ENCODE assay signal across 8 cellular contexts in genomic region chr19:11881151-11881800, GRCh38. TPM values are rescaled to one million over a fixed set of nuclear protein-coding genes. Genes with fewer than 3 reads are reported as not detected.
DNase-seq lines count a peak whose midpoint lies in the region; ATAC-seq and TF ChIP-seq lines count a peak whose summit lies in the region.

No MANE protein-coding gene starts in this region.

- DNase-seq in D341Med (ENCODE audit: low spot score), result peak; percentile 78
- peak; percentile 45 for DNase-seq in LHCN-M2 (ENCODE audit: low read depth)
- DNase-seq in SHP77 treated with DMSO at 0.1 percent for 48 hours (lab: John Stamatoyannopoulos, UW), result peak; percentile 15
- peak in 3 of 4 experiments; percentile 4 to 41 (median 34) for DNase-seq in activated naive CD4-positive, alpha-beta T cell (lab: John Stamatoyannopoulos, UW)
- DNase-seq in globus pallidus (ENCODE audit: low spot score), result peak; percentile 41
- peak; percentile 57 for DNase-seq in progenitor cell of endocrine pancreas (ENCODE audit: low spot score, unreplicated experiment)

- no peaks in the 10 kb centered on the region for H3K27me3 Mint-ChIP-seq in progenitor cell of endocrine pancreas

- peaks cover 4% of the 10 kb centered on the region for H3K9me3 Mint-ChIP-seq in progenitor cell of endocrine pancreas (ENCODE audit: low read depth)

- no peaks in the 10 kb centered on the region for H3K4me1 Mint-ChIP-seq in progenitor cell of endocrine pancreas (ENCODE audit: low read depth)

- peak; percentile 79 for TF ChIP-seq CTCF in progenitor cell of endocrine pancreas (IDR thresholded peaks at IDR 0.05; ENCODE audit: unreplicated experiment)

- no peak overlapping the region for H3K4me3 Mint-ChIP-seq in progenitor cell of endocrine pancreas (ENCODE audit: low read depth)

- H3K36me3 Mint-ChIP-seq in progenitor cell of endocrine pancreas (ENCODE audit: insufficient read depth), result peaks cover 1% of the 10 kb centered on the region

- H3K27ac Mint-ChIP-seq in progenitor cell of endocrine pancreas, result no peak overlapping the region

- ATAC-seq in GM18498 (IDR thresholded peaks at IDR 0.05; ENCODE audit: unreplicated experiment) (no peak), HG02852 (IDR thresholded peaks at IDR 0.05; ENCODE audit: unreplicated experiment) (no peak)

RNA-seq across cellular contexts. Expression of gene ZNF69, which starts 6.3 kb away (rescaled TPM):
- 6.2 and 8.8 TPM in 2 replicates for total RNA-seq in LHCN-M2 (2014; rRNA removed)
- polyA plus RNA-seq in LHCN-M2 (2012), result 4.7 TPM
- 36.0 and 39.0 TPM in 2 replicates for total RNA-seq in progenitor cell of endocrine pancreas

RNA-seq across cellular contexts. Expression of gene ZNF439, which starts 32.8 kb away (rescaled TPM):
- total RNA-seq in LHCN-M2 (2014; rRNA removed) (0.11 and 0.26 TPM in 2 replicates), progenitor cell of endocrine pancreas (2.0 and 2.5 TPM in 2 replicates)
- 0.11 TPM for polyA plus RNA-seq in LHCN-M2 (2012)

RNA-seq across cellular contexts. Expression of gene ZNF700, which starts 43.6 kb away (rescaled TPM):
- total RNA-seq in LHCN-M2 (2014; rRNA removed) (8.7 and 9.5 TPM in 2 replicates), progenitor cell of endocrine pancreas (13.4 and 14.1 TPM in 2 replicates)
- polyA plus RNA-seq in LHCN-M2 (2012), result 3.5 TPM

Comparison
In these comparisons a context has a peak if more than half of its experiments do, and no peak if none do; other contexts are left out.
1. DNase-seq: peak in every context shown above with its lines; median percentile 78 in D341Med; 57 in progenitor cell of endocrine pancreas; 45 in LHCN-M2; 41 in globus pallidus; 34 in activated naive CD4-positive, alpha-beta T cell; 15 in SHP77 treated with DMSO at 0.1 percent for 48 hours.